In the genomic region with DNA sequence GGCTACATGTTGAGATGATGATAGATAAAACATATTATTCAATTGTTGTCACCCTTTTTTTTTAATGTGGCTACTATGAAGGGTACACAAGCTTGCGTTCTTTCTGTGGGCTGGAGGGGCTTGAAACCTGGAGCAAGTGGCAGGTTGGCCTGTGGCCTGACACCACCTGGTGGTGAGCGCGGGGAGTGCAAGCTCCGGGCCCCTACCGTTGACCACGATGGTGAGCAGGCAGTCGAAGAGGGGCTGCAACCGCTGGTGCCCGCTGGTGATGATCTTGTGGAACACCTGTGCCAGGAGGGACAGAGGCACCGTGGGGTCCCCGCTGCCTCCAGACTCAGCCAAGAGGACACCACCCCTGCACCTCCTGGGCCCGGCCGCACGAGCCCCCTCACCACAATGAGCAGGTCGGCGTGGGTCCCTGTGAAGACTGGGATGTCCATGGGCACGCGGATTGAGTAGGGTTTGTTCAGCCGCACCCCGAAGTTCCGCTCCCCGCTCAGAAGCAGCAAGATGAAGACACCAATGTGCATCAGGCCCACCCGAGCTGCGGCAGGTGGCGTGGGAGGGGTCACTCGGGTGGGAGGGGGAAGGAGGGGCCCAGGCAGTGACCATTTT, we compare ENCODE assay signal across 8 cellular contexts. TPM values are rescaled to one million over a fixed set of nuclear protein-coding genes. Genes with fewer than 3 reads are reported as not detected.
DNase-seq lines count a peak whose midpoint lies in the region; ATAC-seq and TF ChIP-seq lines count a peak whose summit lies in the region.

No MANE protein-coding gene starts in this region.

- no peak overlapping the region for H3K4me3 Mint-ChIP-seq in immature natural killer cell

- H3K4me3 ChIP-seq in astrocyte of the spinal cord (ENCODE audit: low read depth, low read length): no peak overlapping the region

- no peak overlapping the region for H3K27ac Mint-ChIP-seq in immature natural killer cell

- no peaks in the 10 kb centered on the region for H3K36me3 Mint-ChIP-seq in immature natural killer cell

- no peaks in the 10 kb centered on the region for H3K9me3 Mint-ChIP-seq in immature natural killer cell

- peaks cover 0 to 3% (median 3%) of the 10 kb centered on the region in 3 donors for H3K27me3 Mint-ChIP-seq in immature natural killer cell (ENCODE audit: low read depth in 3 of 3)

- peak; percentile 48 for DNase-seq in NCI-H146 (lab: John Stamatoyannopoulos, UW)
- peak; percentile 75 for DNase-seq in UCSD-AML1 (lab: John Stamatoyannopoulos, UW; ENCODE audit: unreplicated experiment)
- peak; percentile 45 for DNase-seq in astrocyte of the spinal cord (ENCODE audit: low read depth, low spot score)
- peak; percentile 63 to 70 (median 66) for DNase-seq in immature natural killer cell
- DNase-seq in stimulated activated CD4-positive, alpha-beta T cell treated with anti-CD3 and anti-CD28 coated beads, Interleukin-1b, Interleukin-23, amount 100 ng/mL, for 4 hours (ENCODE audit: low read depth in 2 of 2): peak; percentile 75 to 80

- peak; percentile 96 for TF ChIP-seq CTCF in GM12874 (IDR thresholded peaks at IDR 0.05; ENCODE audit: insufficient read depth, low read depth, low read length)
- TF ChIP-seq CTCF in astrocyte of the spinal cord (IDR thresholded peaks at IDR 0.05; ENCODE audit: low read depth, low read length): peak; percentile 97

- peaks cover 3 to 5% of the 10 kb centered on the region in 2 donors for H3K4me1 Mint-ChIP-seq in immature natural killer cell

- in situ Hi-C loops in astrocyte of the spinal cord (cut with HindIII; ENCODE audit: low sequenced_read_pairs): no loop called here

- no peak for ATAC-seq in HG02610 (IDR thresholded peaks at IDR 0.05; ENCODE audit: unreplicated experiment)
- ATAC-seq in GM21528 (IDR thresholded peaks at IDR 0.05; ENCODE audit: low FRiP score, unreplicated experiment): no peak

RNA-seq across cellular contexts. Expression of a gene that starts 14.5 kb away (rescaled TPM):
- under 1 TPM in 2 of 3 donors, not detected in 1; 0.34 to 0.94 TPM for polyA plus RNA-seq in immature natural killer cell

RNA-seq across cellular contexts. Expression of a gene that starts 22.3 kb away (rescaled TPM):
- not detected for polyA plus RNA-seq in immature natural killer cell

RNA-seq across cellular contexts. Expression of a gene that starts 29.4 kb away (rescaled TPM):
- not detected for polyA plus RNA-seq in immature natural killer cell

RNA-seq across cellular contexts. Expression of a gene that starts 34.0 kb away (rescaled TPM):
- polyA plus RNA-seq in immature natural killer cell: not detected

RNA-seq across cellular contexts. Expression of a gene that starts 35.0 kb away (rescaled TPM):
- not detected for polyA plus RNA-seq in immature natural killer cell
